12 cellular contexts compared by ENCODE assay signal in genomic region chr2:226916662-226917061, GRCh38.
A peak's percentile ranks its signal among the peaks of the same experiment; 100 is the strongest.
DNase-seq lines count a peak whose midpoint lies in the region; ATAC-seq and TF ChIP-seq lines count a peak whose summit lies in the region.
"Had no signal": no experiment of that assay in that cellular context is flagged by ENCODE, and none has a peak within 500 bp of the region (broad histone marks: within the 10 kb centered on the region; RNA-seq: fewer than 3 reads in every experiment).

No MANE protein-coding gene starts in this region.

- H3K4me1 Mint-ChIP-seq in central memory CD8-positive, alpha-beta T cell = peaks cover 18% of the 10 kb centered on the region

- H3K36me3 Mint-ChIP-seq in central memory CD8-positive, alpha-beta T cell (ENCODE audit: insufficient read depth) = peaks cover 3% of the 10 kb centered on the region

- no peaks in the 10 kb centered on the region for H3K27me3 Mint-ChIP-seq in central memory CD8-positive, alpha-beta T cell

- peak overlapping the region; percentile 20 for H3K27ac Mint-ChIP-seq in central memory CD8-positive, alpha-beta T cell (ENCODE audit: low read depth)

- no peak overlapping the region for H2AFZ ChIP-seq in PC-9

- no peak overlapping the region for H3K4me3 Mint-ChIP-seq in central memory CD8-positive, alpha-beta T cell

- no peaks in the 10 kb centered on the region for H3K4me1 ChIP-seq in PC-9 (replicated peaks; ENCODE audit: insufficient read depth)
- H3K4me1 ChIP-seq: SJCRH30 had no signal

- no peak overlapping the region for H3K27ac ChIP-seq in PC-9
- H3K27ac ChIP-seq: SJCRH30 had no signal

- no peak overlapping the region for H3K4me3 ChIP-seq in PC-9
- H3K4me3 ChIP-seq: SJCRH30, smooth muscle cell had no signal

- H3K9me3 Mint-ChIP-seq in central memory CD8-positive, alpha-beta T cell = no peaks in the 10 kb centered on the region

- POLR2A ChIA-PET in PC-9 (lab: Charles Lee; ENCODE audit: unreplicated experiment) = no interaction called here

- no peak overlapping the region for H3K4me2 ChIP-seq in PC-9
- H3K4me2 ChIP-seq: smooth muscle cell had no signal

- TF ChIP-seq CTCF in PC-9 (conservative IDR thresholded peaks at IDR 0.05) = no peak

- no peaks in the 10 kb centered on the region for H4K20me1 ChIP-seq in PC-9 (ENCODE audit: insufficient read depth)

- H3K27me3 ChIP-seq in PC-9 (ENCODE audit: insufficient read depth, low read depth) = no peaks in the 10 kb centered on the region
- H3K27me3 ChIP-seq: SJCRH30 had no signal

- CTCF ChIA-PET in PC-9 (lab: Charles Lee) = no interaction called here

- BruUV-seq in PC-9 (replicated peaks; lab: Mats Ljungman, UMichigan) = no TSS peak

- H3F3A ChIP-seq in PC-9 (ENCODE audit: insufficient read depth, low read depth) = no peaks in the 10 kb centered on the region

- no peaks in the 10 kb centered on the region for H3K36me3 ChIP-seq in PC-9 (ENCODE audit: low read depth)
- H3K36me3 ChIP-seq: SJCRH30 had no signal

- intact Hi-C loops in PC-9 (cut with micrococcal nuclease; ENCODE audit: unreplicated experiment) = no loop called here

- DNase-seq in central memory CD8-positive, alpha-beta T cell (ENCODE audit: low spot score in 2 of 2) = no peak
- DNase-seq in PC-9 (no peak), SIG-M5 treated with dmso at 0.1 percent for 504 hours (lab: John Stamatoyannopoulos, UW; ENCODE audit: unreplicated experiment) (no peak), C1 segment of cervical spinal cord (lab: John Stamatoyannopoulos, UW) (no peak), NCI-H774 (lab: John Stamatoyannopoulos, UW) (no peak)
- DNase-seq: activated CD4-positive, alpha-beta T cell treated with anti-CD3 and anti-CD28 coated beads, Interleukin-2, amount 50 U/mL, for 4 hours; DMS 273 treated with DMSO at 0.1 percent for 48 hours; SJCRH30 had no signal

- no peaks in the 10 kb centered on the region for H3K9me2 ChIP-seq in PC-9 (ENCODE audit: insufficient read depth)

- H3K79me2 ChIP-seq in PC-9 (ENCODE audit: low read depth) = no peaks in the 10 kb centered on the region

- no peaks in the 10 kb centered on the region for H3K9me3 ChIP-seq in PC-9 (ENCODE audit: insufficient read depth, low read depth)
- H3K9me3 ChIP-seq: SJCRH30 had no signal

- peak; percentile 83 for ATAC-seq in GM18868 (IDR thresholded peaks at IDR 0.05; ENCODE audit: unreplicated experiment)
- ATAC-seq in GM21576 (IDR thresholded peaks at IDR 0.05; ENCODE audit: unreplicated experiment) = peak; percentile 81
- peak; percentile 84 for ATAC-seq in HG03139 (IDR thresholded peaks at IDR 0.05; ENCODE audit: unreplicated experiment)
- ATAC-seq in central memory CD8-positive, alpha-beta T cell (replicated peaks; ENCODE audit: extremely low read depth, poor library complexity, severe bottlenecking) = no peak
